In the genomic region with DNA sequence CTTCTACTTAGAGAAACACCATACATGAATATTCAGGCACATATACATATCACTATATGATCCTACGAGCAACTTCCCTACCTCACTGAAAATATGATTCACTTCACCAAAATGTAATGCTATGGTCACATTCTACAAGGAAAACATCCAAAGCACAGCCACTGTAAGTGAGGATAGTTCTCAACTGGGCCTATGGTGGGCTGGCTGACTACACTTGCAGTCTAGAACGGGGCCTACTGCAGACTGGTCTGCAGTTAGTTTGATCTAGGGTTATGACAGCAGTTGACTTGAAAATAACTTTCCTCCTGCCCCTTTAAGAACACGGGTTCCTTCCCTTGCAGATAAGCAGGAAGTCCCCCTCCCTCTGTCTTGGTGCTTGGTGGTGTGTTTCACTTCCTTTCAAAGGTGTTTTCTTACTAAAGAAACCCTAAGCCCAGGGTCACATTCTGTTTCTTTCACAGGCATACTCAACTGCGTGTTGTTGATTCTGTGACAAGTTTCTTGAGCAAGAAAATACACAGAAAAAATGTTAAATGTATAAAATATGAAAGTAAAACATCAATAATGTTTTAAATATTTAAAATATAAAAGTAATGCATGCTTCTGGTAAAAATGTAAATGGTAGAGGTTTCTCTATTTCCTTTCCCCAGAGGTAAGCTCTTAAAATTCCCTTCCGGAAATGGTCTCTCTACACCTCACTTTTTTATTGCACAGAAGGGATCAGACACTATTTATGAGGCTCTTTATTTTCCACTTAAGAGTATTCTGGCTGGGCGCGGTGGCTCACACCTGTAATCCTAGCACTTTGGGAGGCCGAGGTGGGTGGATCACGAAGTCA, we compare ENCODE assay signal across 9 cellular contexts. TPM values are rescaled to one million over a fixed set of nuclear protein-coding genes. Genes with fewer than 3 reads are reported as not detected.
DNase-seq lines count a peak whose midpoint lies in the region; ATAC-seq, FAIRE-seq and TF ChIP-seq lines count a peak whose summit lies in the region.
"Had no signal": no experiment of that assay in that cellular context is flagged by ENCODE, and none has a peak within 500 bp of the region (broad histone marks: within the 10 kb centered on the region; RNA-seq: fewer than 3 reads in every experiment).

No MANE protein-coding gene starts in this region.

- H3K4me1 Mint-ChIP-seq in CD14-positive monocyte = peaks cover 64% of the 10 kb centered on the region

- no peaks in the 10 kb centered on the region for H4K20me1 ChIP-seq in K562 (replicated peaks; ENCODE audit: control insufficient read depth, insufficient read depth, low read length)

- H3K27me3 Mint-ChIP-seq in CD14-positive monocyte (ENCODE audit: low read depth in 3 of 3) = peaks cover 0 to 18% (median 0%) of the 10 kb centered on the region in 3 donors

- H3K4me3 ChIP-seq in K562 = no peak overlapping the region
- peak overlapping the region; percentile 28 for H3K4me3 ChIP-seq in lower lobe of right lung

- DNase-seq in CD14-positive monocyte (ENCODE audit: low spot score) = no peak
- peak; percentile 89 for DNase-seq in SIG-M5 treated with dmso at 0.1 percent for 504 hours (lab: John Stamatoyannopoulos, UW; ENCODE audit: unreplicated experiment)
- DNase-seq in K562 (ENCODE audit: extremely low read depth in 1 of 4, low spot score in 3 of 4) = peak; percentile 44 to 88 (median 65)
- no peak for DNase-seq in lower lobe of right lung
- DNase-seq in urothelium cell line (ENCODE audit: low spot score) = peak; percentile 29
- DNase-seq in globus pallidus (ENCODE audit: low spot score) = no peak

- CTCF ChIA-PET in K562 (lab: Yijun Ruan, JAX; ENCODE audit: low intra/inter-chr PET ratio) = no interaction called here

- peak overlapping the region; percentile 82 to 90 for H3K9ac ChIP-seq in K562 (ENCODE audit: insufficient read depth in 1 of 2, low read depth in 2 of 2, low read length in 2 of 2)

- peak overlapping the region; percentile 73 for H2AFZ ChIP-seq in K562 (ENCODE audit: low read depth, low read length)

- H3K79me2 ChIP-seq in K562 (ENCODE audit: control insufficient read depth, insufficient read depth, low read length) = peaks cover 11% of the 10 kb centered on the region

- peaks cover 0 to 21% (median 6%) of the 10 kb centered on the region in 7 donors for H3K9me3 Mint-ChIP-seq in CD14-positive monocyte

- peak overlapping the region; percentile 98 to 99 (median 99) for H3K27ac Mint-ChIP-seq in CD14-positive monocyte

- TF ChIP-seq RAD21 in K562 (CRISPR knock-in tag; conservative IDR thresholded peaks at IDR 0.05 in 1 of 2, IDR thresholded peaks at IDR 0.05 in 1 of 2) = no peak

- TF ChIP-seq EP300 in K562 (IDR thresholded peaks at IDR 0.05; ENCODE audit: low read length) = peak; percentile 81

- H3K27me3 ChIP-seq in K562 (ENCODE audit: control insufficient read depth in 2 of 2, insufficient read depth in 2 of 2, low read length in 2 of 2) = no peaks in the 10 kb centered on the region
- H3K27me3 ChIP-seq in lower lobe of right lung (ENCODE audit: low read depth) = no peaks in the 10 kb centered on the region

- peak overlapping the region; percentile 77 for H3K4me2 ChIP-seq in K562 (ENCODE audit: insufficient read depth, low read length)

- TSS peak; percentile 73 for BruUV-seq in K562 (replicated peaks; lab: Mats Ljungman, UMichigan)

- TF ChIP-seq POLR2A in K562 (conservative IDR thresholded peaks at IDR 0.05) = peak; percentile 43

- in situ Hi-C loops in K562 (cut with MboI) = loop anchor here (25.0 kb wide), 1 partner anchor 705 kb away; the partner anchor contains the start of gene TCEANC

- no peak for TF ChIP-seq CTCF in CD14-positive monocyte (IDR thresholded peaks at IDR 0.05)
- TF ChIP-seq CTCF in K562 (IDR thresholded peaks at IDR 0.05 in 2 of 3, conservative IDR thresholded peaks at IDR 0.05 in 1 of 3; ENCODE audit: insufficient read depth in 2 of 3, low read depth in 1 of 3, low read length in 3 of 3) = no peak
- TF ChIP-seq CTCF in lower lobe of right lung (IDR thresholded peaks at IDR 0.05) = no peak

- no peaks in the 10 kb centered on the region for H3K9me1 ChIP-seq in K562 (ENCODE audit: control insufficient read depth, insufficient read depth, low read length)

- ATAC-seq in GM19324 (IDR thresholded peaks at IDR 0.05; ENCODE audit: low FRiP score, unreplicated experiment) (peak; percentile 73), HG03175 (IDR thresholded peaks at IDR 0.05; ENCODE audit: unreplicated experiment) (peak; percentile 77), K562 (peak; percentile 86), lower lobe of right lung (peak; percentile 82 to 86)

- H3K4me3 Mint-ChIP-seq in CD14-positive monocyte = peak overlapping the region; percentile 77 to 85

- intact Hi-C loops in CD14-positive monocyte (cut with micrococcal nuclease) (loop anchor here (10.0 kb wide), 2 partner anchors 48 to 538 kb away; no protein-coding TSS in a partner anchor), K562 (cut with micrococcal nuclease) (loop anchor here (1.0 to 10.0 kb wide), 2 partner anchors 8 to 688 kb away; no protein-coding TSS in a partner anchor), lower lobe of right lung (cut with DNase I) (no loop called here)

- H3K4me1 ChIP-seq in K562 (replicated peaks in 1 of 2; ENCODE audit: control insufficient read depth in 2 of 2, insufficient read depth in 2 of 2, low read length in 2 of 2) (peaks cover 22 to 45% of the 10 kb centered on the region in 2 experiments), lower lobe of right lung (peaks cover 17% of the 10 kb centered on the region)

- 26% methylated on average over 9 of the region's 9 CpGs for WGBS in K562 (ENCODE audit: insufficient coverage, low coverage, missing lambda C conversion rate)

- H3K36me3 ChIP-seq in K562 (ENCODE audit: control insufficient read depth, insufficient read depth, low read length) (peaks cover 13% of the 10 kb centered on the region; the same call in 2 of the 3 replicates), lower lobe of right lung (no peaks in the 10 kb centered on the region)

- peak overlapping the region; percentile 99 for H3K27ac ChIP-seq in K562 (ENCODE audit: extremely low read depth, low read depth, low read length)
- peak overlapping the region; percentile 86 for H3K27ac ChIP-seq in lower lobe of right lung

- POLR2A ChIA-PET in K562 (lab: Yijun Ruan, JAX) = interaction anchor here (0.8 to 3.1 kb wide), 4 partner anchors 8 to 21 kb away, joined by 3 to 31 read pairs (median 6); partner anchors contain the start of gene TMSB4X

- peak; percentile 87 for FAIRE-seq in K562 (lab: Jason Lieb, UNC)
- FAIRE-seq in urothelium cell line (lab: Jason Lieb, UNC) = no peak

- H3K9me3 ChIP-seq in K562 (replicated peaks; ENCODE audit: control insufficient read depth, insufficient read depth, low read depth, low read length) (no peaks in the 10 kb centered on the region), lower lobe of right lung (no peaks in the 10 kb centered on the region)

- H3K36me3 Mint-ChIP-seq in CD14-positive monocyte = no peaks in the 10 kb centered on the region

TF ChIP-seq in K562, 482 proteins besides CTCF, POLR2A, EP300 and RAD21 (continues in another document):
- TF ChIP-seq, protein P1, sequence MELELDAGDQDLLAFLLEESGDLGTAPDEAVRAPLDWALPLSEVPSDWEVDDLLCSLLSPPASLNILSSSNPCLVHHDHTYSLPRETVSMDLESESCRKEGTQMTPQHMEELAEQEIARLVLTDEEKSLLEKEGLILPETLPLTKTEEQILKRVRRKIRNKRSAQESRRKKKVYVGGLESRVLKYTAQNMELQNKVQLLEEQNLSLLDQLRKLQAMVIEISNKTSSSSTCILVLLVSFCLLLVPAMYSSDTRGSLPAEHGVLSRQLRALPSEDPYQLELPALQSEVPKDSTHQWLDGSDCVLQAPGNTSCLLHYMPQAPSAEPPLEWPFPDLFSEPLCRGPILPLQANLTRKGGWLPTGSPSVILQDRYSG (tag; conservative IDR thresholded peaks at IDR 0.05; ENCODE audit: low read depth) = peak; percentile 71
- TF ChIP-seq HMG20B (CRISPR knock-in tag; IDR thresholded peaks at IDR 0.05) (no peak), CHD2 (IDR thresholded peaks at IDR 0.05; ENCODE audit: low read depth, low read length) (no peak)

RNA-seq across cellular contexts. Expression of gene TMSB4X, which starts 18.0 kb away (rescaled TPM):
- polyA plus RNA-seq in CD14-positive monocyte (over 10,000 TPM; 27,127 to 31,074 TPM), K562 (2011; rRNA removed) (1,337 and 1,853 TPM in 2 replicates), K562 (2014; fragmentation: Illumina TruSeq; extraction: Trizol) (1,680 and 2,424 TPM in 2 replicates), K562 (2014; fragmentation: Nextera tagmentation; extraction: Ambion mirVana) (1,000 to 10,000 TPM; 1,688 to 2,035 TPM), K562 (2014; rRNA removed) (1,576 and 1,785 TPM in 2 replicates)
- total RNA-seq in K562 (2011; cell fraction: chromatin; rRNA removed; ENCODE audit: low replicate concordance) = 101 and 112 TPM in 2 replicates
- 168 and 187 TPM in 2 replicates for total RNA-seq in K562 (2011; cell fraction: nucleolus; rRNA removed)
- total RNA-seq in K562 (2011; cell fraction: nucleoplasm; rRNA removed) = 227 and 306 TPM in 2 replicates
- total RNA-seq in K562 (2014; rRNA removed) (1,035 and 1,094 TPM in 2 replicates), K562 (2014; rRNA removed; fragmentation: Illumina TruSeq; extraction: Trizol) (1,529 and 1,745 TPM in 2 replicates), K562 (2015; rRNA removed; fragmentation: Illumina TruSeq; extraction: Trizol) (1,145 and 1,178 TPM in 2 replicates), K562 (2021) (1,266 and 1,292 TPM in 2 replicates), lower lobe of right lung (4,922 TPM)
- 358 and 852 TPM in 2 replicates for polyA plus RNA-seq in K562 (2011; cell fraction: cytosol; rRNA removed)
- polyA plus RNA-seq in K562 (2011; cell fraction: nucleus; rRNA removed) = 404 and 705 TPM in 2 replicates
- 2,539 and 2,674 TPM in 2 replicates for polyA plus RNA-seq in K562 (2012)
- 876 and 1,337 TPM in 2 replicates for polyA minus RNA-seq in K562 (2011; rRNA and poly(A)+ RNA removed)
- 265 and 346 TPM in 2 replicates for polyA minus RNA-seq in K562 (2011; cell fraction: cytosol; rRNA and poly(A)+ RNA removed)
- 112 and 295 TPM in 2 replicates for polyA minus RNA-seq in K562 (2011; cell fraction: nucleus; rRNA and poly(A)+ RNA removed)

RNA-seq across cellular contexts. Expression of gene TLR8, which starts 50.5 kb away (rescaled TPM):
- polyA plus RNA-seq in CD14-positive monocyte (10 to 100 TPM; 48.5 to 61.9 TPM), K562 (2011; rRNA removed) (not detected in 2 replicates), K562 (2014; fragmentation: Illumina TruSeq; extraction: Trizol) (not detected in 2 replicates), K562 (2014; fragmentation: Nextera tagmentation; extraction: Ambion mirVana) (not detected), K562 (2014; rRNA removed) (not detected in 2 replicates)
- total RNA-seq in K562 (2011; cell fraction: chromatin; rRNA removed; ENCODE audit: low replicate concordance) = not detected in 2 replicates
- not detected in 2 replicates for total RNA-seq in K562 (2011; cell fraction: nucleolus; rRNA removed)
- total RNA-seq in K562 (2011; cell fraction: nucleoplasm; rRNA removed) = not detected in 2 replicates
- total RNA-seq in K562 (2014; rRNA removed) (not detected in 2 replicates), K562 (2014; rRNA removed; fragmentation: Illumina TruSeq; extraction: Trizol) (not detected in 2 replicates), K562 (2015; rRNA removed; fragmentation: Illumina TruSeq; extraction: Trizol) (not detected in 2 replicates), K562 (2021) (not detected in 2 replicates), lower lobe of right lung (35.4 TPM)
- polyA plus RNA-seq in K562 (2011; cell fraction: cytosol; rRNA removed) = not detected in 2 replicates
- polyA plus RNA-seq in K562 (2011; cell fraction: nucleus; rRNA removed) = not detected in 2 replicates
- 0.13 and 0.32 TPM in 2 replicates for polyA plus RNA-seq in K562 (2012)
- polyA minus RNA-seq in K562 (2011; rRNA and poly(A)+ RNA removed) = not detected in 2 replicates
- polyA minus RNA-seq in K562 (2011; cell fraction: cytosol; rRNA and poly(A)+ RNA removed) = not detected in 2 replicates
- not detected in 2 replicates for polyA minus RNA-seq in K562 (2011; cell fraction: nucleus; rRNA and poly(A)+ RNA removed)
- polyA plus RNA-seq: neural cell had no signal

Comparison
In these comparisons a context has a peak if more than half of its experiments do, and no peak if none do; other contexts are left out.
1. DNase-seq: peak in SIG-M5 treated with dmso at 0.1 percent for 504 hours (single experiment), K562 (4 of 4) and urothelium cell line (single experiment); none in CD14-positive monocyte (single experiment), lower lobe of right lung (single experiment) and globus pallidus (single experiment).
2. RNA of gene TLR8, which starts 50.5 kb away (total RNA-seq): 35.4 TPM in lower lobe of right lung (single experiment); not detected in K562; every median in the first group is over 10 times any median in the second.
3. Peak in every context shown above with its lines, with median percentiles within 50 percentile points of each other: ATAC-seq.